In genomic region chr2:68767031-68767961, GRCh38 we compare ENCODE assay signal across 8 cellular contexts. TPM values are rescaled to one million over a fixed set of nuclear protein-coding genes. Genes with fewer than 3 reads are reported as not detected.
DNase-seq lines count a peak whose midpoint lies in the region; ATAC-seq and TF ChIP-seq lines count a peak whose summit lies in the region.

No MANE protein-coding gene starts in this region.

- no peaks in the 10 kb centered on the region for H3K27me3 Mint-ChIP-seq in activated CD4-positive, alpha-beta T cell treated with anti-CD3 and anti-CD28 coated beads for 36 hours
- no peaks in the 10 kb centered on the region for H3K27me3 Mint-ChIP-seq in dendritic cell treated with granulocyte-macrophage colony-stimulating factor and Interleukin-4, amounts not matched to agents 40 ng/mL and 50 ng/mL, for 4 days

- peak overlapping the region; percentile 72 for H3K4me3 Mint-ChIP-seq in activated CD4-positive, alpha-beta T cell treated with anti-CD3 and anti-CD28 coated beads for 36 hours
- H3K4me3 Mint-ChIP-seq in dendritic cell treated with granulocyte-macrophage colony-stimulating factor and Interleukin-4, amounts not matched to agents 40 ng/mL and 50 ng/mL, for 4 days, result no peak overlapping the region

- 81 to 85% methylated on average over 16 to 18 of the region's 19 CpGs for WGBS in tibial nerve, 2 donors

- H3K36me3 Mint-ChIP-seq in activated CD4-positive, alpha-beta T cell treated with anti-CD3 and anti-CD28 coated beads for 36 hours (ENCODE audit: low read depth), result peaks cover 18% of the 10 kb centered on the region
- peaks cover 81% of the 10 kb centered on the region for H3K36me3 Mint-ChIP-seq in dendritic cell treated with granulocyte-macrophage colony-stimulating factor and Interleukin-4, amounts not matched to agents 40 ng/mL and 50 ng/mL, for 4 days (ENCODE audit: low read depth)

- CTCF ChIA-PET in activated CD4-positive, alpha-beta T cell treated with anti-CD3 and anti-CD28 coated beads for 36 hours (lab: Charles Lee), result interaction anchor here (0.6 to 3.0 kb wide), 11 partner anchors 12 to 303 kb away, joined by 3 to 35 read pairs (median 4); no protein-coding TSS in a partner anchor

- peak; percentile 30 for ATAC-seq in activated CD4-positive, alpha-beta T cell treated with anti-CD3 and anti-CD28 coated beads for 36 hours

- no peak for TF ChIP-seq CTCF in tibial nerve (IDR thresholded peaks at IDR 0.05)

- no peak for TF ChIP-seq EP300 in tibial nerve (IDR thresholded peaks at IDR 0.05)

- H3K4me1 ChIP-seq in tibial nerve, result peaks cover 0 to 51% (median 37%) of the 10 kb centered on the region in 4 donors

- H3K9me3 ChIP-seq in tibial nerve, result no peaks in the 10 kb centered on the region

- H3K4me3 ChIP-seq in tibial nerve, result no peak overlapping the region

- DNase-seq in activated CD4-positive, alpha-beta T cell treated with anti-CD3 and anti-CD28 coated beads for 36 hours, result peak; percentile 62
- DNase-seq in activated CD4-positive, alpha-beta T cell treated with anti-CD3 and anti-CD28 coated beads for 1 hour, result no peak
- peak; percentile 31 for DNase-seq in T follicular helper cell (ENCODE audit: low read depth)
- DNase-seq in tibial nerve (ENCODE audit: low spot score in 2 of 2), result no peak
- no peak for DNase-seq in medulla oblongata (ENCODE audit: extremely low spot score)
- DNase-seq in NCI-H446 treated with DMSO at 0.1 percent for 48 hours (lab: John Stamatoyannopoulos, UW), result no peak
- DNase-seq in NCI-H82 treated with DMSO at 0.1 percent for 48 hours (lab: John Stamatoyannopoulos, UW; ENCODE audit: unreplicated experiment), result no peak

- H3K27me3 ChIP-seq in tibial nerve, result no peaks in the 10 kb centered on the region

- peak overlapping the region; percentile 99 for H3K27ac Mint-ChIP-seq in activated CD4-positive, alpha-beta T cell treated with anti-CD3 and anti-CD28 coated beads for 36 hours
- H3K27ac Mint-ChIP-seq in dendritic cell treated with granulocyte-macrophage colony-stimulating factor and Interleukin-4, amounts not matched to agents 40 ng/mL and 50 ng/mL, for 4 days, result peak overlapping the region; percentile 57

- peaks cover 98% of the 10 kb centered on the region for H3K4me1 Mint-ChIP-seq in activated CD4-positive, alpha-beta T cell treated with anti-CD3 and anti-CD28 coated beads for 36 hours
- peaks cover 90% of the 10 kb centered on the region for H3K4me1 Mint-ChIP-seq in dendritic cell treated with granulocyte-macrophage colony-stimulating factor and Interleukin-4, amounts not matched to agents 40 ng/mL and 50 ng/mL, for 4 days (ENCODE audit: low read depth)

- TF ChIP-seq POLR2A in tibial nerve (IDR thresholded peaks at IDR 0.05), result no peak

- intact Hi-C loops in activated CD4-positive, alpha-beta T cell treated with anti-CD3 and anti-CD28 coated beads for 36 hours (cut with DNase I, micrococcal nuclease), result loop anchor here (1.0 to 10.0 kb wide), 10 partner anchors 14 to 1368 kb away; partner anchors contain the start of genes APLF (in 1 of the 2), ARHGAP25 (in 1 of the 2), FBXO48 (in 1 of the 2) and GFPT1 (in 1 of the 2)
- intact Hi-C loops in dendritic cell treated with granulocyte-macrophage colony-stimulating factor and Interleukin-4, amounts not matched to agents 40 ng/mL and 50 ng/mL, for 4 days (cut with micrococcal nuclease), result no loop called here

- no peaks in the 10 kb centered on the region for H3K36me3 ChIP-seq in tibial nerve

- POLR2A ChIA-PET in activated CD4-positive, alpha-beta T cell treated with anti-CD3 and anti-CD28 coated beads for 36 hours (lab: Charles Lee), result interaction anchor here (0.5 to 1.3 kb wide), 4 partner anchors 16 to 50 kb away, joined by 3 to 5 read pairs (median 4); no protein-coding TSS in a partner anchor

- H3K9me3 Mint-ChIP-seq in activated CD4-positive, alpha-beta T cell treated with anti-CD3 and anti-CD28 coated beads for 36 hours (ENCODE audit: low read depth), result no peaks in the 10 kb centered on the region
- H3K9me3 Mint-ChIP-seq in dendritic cell treated with granulocyte-macrophage colony-stimulating factor and Interleukin-4, amounts not matched to agents 40 ng/mL and 50 ng/mL, for 4 days, result no peaks in the 10 kb centered on the region

- peak overlapping the region in 3 of 4 donors; percentile 13 to 78 (median 51) for H3K27ac ChIP-seq in tibial nerve

RNA-seq across cellular contexts. Expression of gene ARHGAP25, which starts 32.7 kb away (rescaled TPM):
- total RNA-seq in activated CD4-positive, alpha-beta T cell treated with anti-CD3 and anti-CD28 coated beads for 36 hours, result 10 to 100 TPM; 57.9 to 73.2 TPM
- total RNA-seq in tibial nerve, result 1 to 10 TPM; 4.3 to 9.6 (median 5.3) TPM

Comparison
In these comparisons a context has a peak if more than half of its experiments do, and no peak if none do; other contexts are left out.
1. DNase-seq: peak in activated CD4-positive, alpha-beta T cell treated with anti-CD3 and anti-CD28 coated beads for 36 hours (single experiment) and T follicular helper cell (single experiment); none in activated CD4-positive, alpha-beta T cell treated with anti-CD3 and anti-CD28 coated beads for 1 hour (single experiment), tibial nerve (0 of 2), medulla oblongata (single experiment), NCI-H446 treated with DMSO at 0.1 percent for 48 hours (single experiment) and NCI-H82 treated with DMSO at 0.1 percent for 48 hours (single experiment).
2. RNA of gene ARHGAP25, which starts 32.7 kb away (total RNA-seq): 57.9 to 73.2 TPM in activated CD4-positive, alpha-beta T cell treated with anti-CD3 and anti-CD28 coated beads for 36 hours; 4.3 to 9.6 TPM in tibial nerve; every median in the first group is over 4 times any median in the second.